1 cellular context compared by ENCODE assay signal in genomic region chr17:12664894-12665262, GRCh38.
TF ChIP-seq lines count a peak whose summit lies in the region.

No MANE protein-coding gene starts in this region.

TF ChIP-seq in H1, 55 proteins besides CTCF, POLR2A, EP300 and RAD21 (continued from another document):
- TF ChIP-seq CHD7 (IDR thresholded peaks at IDR 0.05; ENCODE audit: insufficient replicate concordance, low read length) (no peak), GTF2F1 (IDR thresholded peaks at IDR 0.05; ENCODE audit: borderline replicate concordance, low read depth, low read length) (no peak), SP2 (IDR thresholded peaks at IDR 0.05; ENCODE audit: low read length) (no peak), YY1 (IDR thresholded peaks at IDR 0.05; ENCODE audit: low read depth, low read length) (no peak), TEAD4 (IDR thresholded peaks at IDR 0.05; ENCODE audit: low read depth, low read length) (no peak), RNF2 (IDR thresholded peaks at IDR 0.05; ENCODE audit: borderline replicate concordance, low read depth, low read length, missing control alignments, poor library complexity, severe bottlenecking) (no peak), SP1 (IDR thresholded peaks at IDR 0.05; ENCODE audit: low read depth, low read length) (no peak), CTBP2 (IDR thresholded peaks at IDR 0.05; ENCODE audit: borderline replicate concordance, insufficient read depth, insufficient read length, low read length) (no peak), KDM4A (IDR thresholded peaks at IDR 0.05; ENCODE audit: low read depth, low read length, severe bottlenecking) (no peak)
